In genomic region chr2:160238392-160238791, GRCh38 we compare ENCODE assay signal across 17 cellular contexts. TPM values are rescaled to one million over a fixed set of nuclear protein-coding genes. Genes with fewer than 3 reads are reported as not detected.
DNase-seq lines count a peak whose midpoint lies in the region; ATAC-seq and TF ChIP-seq lines count a peak whose summit lies in the region.
"Had no signal": no experiment of that assay in that cellular context is flagged by ENCODE, and none has a peak within 500 bp of the region (broad histone marks: within the 10 kb centered on the region; RNA-seq: fewer than 3 reads in every experiment).

No MANE protein-coding gene starts in this region.

- H3K4me3 ChIP-seq in heart left ventricle (no peak overlapping the region), esophagus (ENCODE audit: low read depth in 1 of 2, low read length in 2 of 2) (no peak overlapping the region)

- H3K4me3 Mint-ChIP-seq in glutamatergic neuron (ENCODE audit: unreplicated experiment), result no peak overlapping the region
- H3K4me3 Mint-ChIP-seq: HFFc6 had no signal

- TF ChIP-seq POLR2A in heart left ventricle (IDR thresholded peaks at IDR 0.05), result no peak

- peak; percentile 43 for ATAC-seq in Right ventricle myocardium superior (ENCODE audit: poor library complexity)
- no peak for ATAC-seq in heart left ventricle
- ATAC-seq in omental fat pad (ENCODE audit: low FRiP score), result peak; percentile 45
- no peak for ATAC-seq in HG03159 (IDR thresholded peaks at IDR 0.05; ENCODE audit: unreplicated experiment)
- ATAC-seq in GM21717 (IDR thresholded peaks at IDR 0.05; ENCODE audit: unreplicated experiment), result no peak
- ATAC-seq: HepG2 had no signal

- intact Hi-C loops in Right ventricle myocardium superior (cut with DNase I) (no loop called here), heart left ventricle (cut with DNase I) (no loop called here)

- H3K27ac ChIP-seq in heart left ventricle (no peak overlapping the region), esophagus (ENCODE audit: low read depth in 2 of 2, low read length in 1 of 2) (peak overlapping the region; percentile 54 to 73)

- H3K27ac Mint-ChIP-seq in glutamatergic neuron (ENCODE audit: unreplicated experiment), result no peak overlapping the region
- H3K27ac Mint-ChIP-seq: HFFc6 had no signal

- DNase-seq in Right ventricle myocardium superior (no peak), heart left ventricle (no peak), omental fat pad (ENCODE audit: low spot score) (no peak), glutamatergic neuron (no peak), NCI-H2029 (lab: John Stamatoyannopoulos, UW) (no peak)
- DNase-seq: 8988T, C1 segment of cervical spinal cord, HFFc6, Karpas-422, NCI-H1417, NCI-H1930, NCI-H510A had no signal

- 65 to 83% (median 73%) methylated on average over 4 of the region's 4 CpGs for WGBS in heart left ventricle, 4 donors
- 46 to 66% methylated on average over 4 of the region's 4 CpGs for WGBS in esophagus, 2 donors

- H3K27me3 Mint-ChIP-seq in glutamatergic neuron (ENCODE audit: unreplicated experiment), result no peaks in the 10 kb centered on the region

- peaks cover 3% of the 10 kb centered on the region for H3K9me3 Mint-ChIP-seq in glutamatergic neuron (ENCODE audit: unreplicated experiment)
- H3K9me3 Mint-ChIP-seq: HFFc6 had no signal

- no peaks in the 10 kb centered on the region for H3K36me3 Mint-ChIP-seq in glutamatergic neuron (ENCODE audit: unreplicated experiment)

- H3K4me1 Mint-ChIP-seq in glutamatergic neuron (ENCODE audit: low read depth, unreplicated experiment), result peaks cover 59% of the 10 kb centered on the region

- H3K9me3 ChIP-seq in heart left ventricle (no peaks in the 10 kb centered on the region), esophagus (ENCODE audit: control insufficient read depth in 2 of 2, insufficient read depth in 1 of 2, low read depth in 1 of 2, low read length in 1 of 2) (no peaks in the 10 kb centered on the region)

- TF ChIP-seq CTCF in heart left ventricle (IDR thresholded peaks at IDR 0.05), result no peak
- no peak for TF ChIP-seq CTCF in omental fat pad (IDR thresholded peaks at IDR 0.05)
- TF ChIP-seq CTCF in glutamatergic neuron (IDR thresholded peaks at IDR 0.05; ENCODE audit: partially characterized antibody, unreplicated experiment), result no peak

- H3K4me1 ChIP-seq in heart left ventricle, result peaks cover 0 to 26% (median 16%) of the 10 kb centered on the region in 12 donors
- peaks cover 0 to 2% of the 10 kb centered on the region in 2 donors for H3K4me1 ChIP-seq in esophagus (ENCODE audit: control insufficient read depth in 2 of 2, insufficient read depth in 2 of 2, low read length in 1 of 2)

- no peaks in the 10 kb centered on the region for H3K27me3 ChIP-seq in heart left ventricle
- no peaks in the 10 kb centered on the region for H3K27me3 ChIP-seq in esophagus (ENCODE audit: control insufficient read depth in 1 of 2, insufficient read depth in 2 of 2, low read length in 2 of 2)

- H3K36me3 ChIP-seq in heart left ventricle (no peaks in the 10 kb centered on the region), esophagus (ENCODE audit: control insufficient read depth in 2 of 2, insufficient read depth in 2 of 2, low read length in 1 of 2) (no peaks in the 10 kb centered on the region)

RNA-seq across cellular contexts. Expression of gene ITGB6, which starts 38.3 kb away (rescaled TPM):
- total RNA-seq in Right ventricle myocardium superior (2.9 TPM), heart left ventricle (1 to 10 TPM in 4 of 9 donors, under 1 TPM in 5; 0.36 to 4.2 (median 0.96) TPM), omental fat pad (not detected), glutamatergic neuron (ENCODE audit: unreplicated experiment) (not detected)
- polyA plus RNA-seq in heart left ventricle (under 1 TPM; 0.27 to 0.28 TPM), esophagus (10 to 100 TPM in 1 of 2 donors, 1 to 10 TPM in 1; 9.1 to 10.6 TPM)
- total RNA-seq: H4, HepG2 had no signal
- polyA plus RNA-seq: HepG2 had no signal

Comparison
In these comparisons a context has a peak if more than half of its experiments do, and no peak if none do; other contexts are left out.
1. ATAC-seq: peak in Right ventricle myocardium superior (single experiment) and omental fat pad (single experiment); none in heart left ventricle (0 of 4), HG03159 (single experiment) and GM21717 (single experiment).
2. H3K27ac ChIP-seq: peak in esophagus (2 of 2); none in heart left ventricle (0 of 12).